ENCODE assay signal across 9 cellular contexts in the genomic region with DNA sequence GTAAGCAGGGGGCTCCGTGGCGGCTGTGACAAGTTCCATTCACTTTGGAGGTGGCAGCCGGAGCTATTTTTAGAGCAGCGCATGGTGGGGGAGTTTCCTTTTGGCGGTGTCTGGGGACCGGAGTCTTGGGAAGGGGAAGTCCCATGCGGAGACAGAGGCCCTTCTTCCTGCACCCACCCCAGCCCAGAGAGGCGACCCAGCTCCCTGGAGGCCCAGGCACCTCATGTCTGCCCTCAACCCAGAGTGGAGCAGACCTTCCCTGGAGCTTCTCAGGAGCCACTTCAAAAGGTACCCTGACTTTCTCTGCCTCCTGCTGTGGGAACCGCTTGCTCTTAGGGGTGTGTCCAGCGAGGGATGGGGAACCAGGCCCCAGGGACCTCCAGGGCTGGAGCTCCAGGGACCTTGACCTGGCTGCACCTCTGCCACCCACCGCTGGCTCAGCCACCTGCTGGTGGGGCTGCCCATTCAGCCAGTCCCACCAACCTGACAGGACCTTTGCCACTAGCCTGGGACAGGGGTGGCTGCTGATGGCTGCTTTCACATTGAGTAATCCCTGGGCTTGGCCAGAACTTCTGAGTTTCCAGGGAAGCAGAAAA. TPM values are rescaled to one million over a fixed set of nuclear protein-coding genes. Genes with fewer than 3 reads are reported as not detected.
A peak's percentile ranks its signal among the peaks of the same experiment; 100 is the strongest.
DNase-seq lines count a peak whose midpoint lies in the region; ATAC-seq and TF ChIP-seq lines count a peak whose summit lies in the region.
"Had no signal": no experiment of that assay in that cellular context is flagged by ENCODE, and none has a peak within 500 bp of the region (broad histone marks: within the 10 kb centered on the region; RNA-seq: fewer than 3 reads in every experiment).

No MANE protein-coding gene starts in this region.

- peak overlapping the region; percentile 36 for H3K27ac Mint-ChIP-seq in activated CD4-positive, alpha-beta T cell treated with anti-CD3 and anti-CD28 coated beads, Interleukin-2, amount 10 ng/mL, durations not matched to agents 7 days and 5 days
- H3K27ac Mint-ChIP-seq: T-helper 1 cell treated with Interleukin-12 subunit alpha and Interleukin-12 subunit beta and Interleukin-4 antibody, amounts not matched to agents 30 μg/mL and 1 μg/mL, for 36 hours had no signal

- no peaks in the 10 kb centered on the region for H3F3A ChIP-seq in PC-3 (ENCODE audit: low read length, unreplicated experiment)

- H2AFZ ChIP-seq in PC-3 (ENCODE audit: low read length): no peak overlapping the region

- H3K9me3 ChIP-seq in PC-3 (ENCODE audit: low read length): no peaks in the 10 kb centered on the region
- no peaks in the 10 kb centered on the region for H3K9me3 ChIP-seq in MG63

- ATAC-seq in GM19023 (IDR thresholded peaks at IDR 0.05; ENCODE audit: unreplicated experiment) (peak; percentile 48), HG03097 (IDR thresholded peaks at IDR 0.05; ENCODE audit: low FRiP score, unreplicated experiment) (peak; percentile 36), PC-3 (no peak)
- ATAC-seq in stimulated activated naive CD8-positive, alpha-beta T cell treated with anti-CD3 and anti-CD28 coated beads, Interleukin-15, Interleukin-2, amounts not matched to agents 100 U/mL and 50 U/mL, for 24 hours: peak; percentile 92

- no peaks in the 10 kb centered on the region for H3K36me3 Mint-ChIP-seq in activated CD4-positive, alpha-beta T cell treated with anti-CD3 and anti-CD28 coated beads, Interleukin-2, amount 10 ng/mL, durations not matched to agents 7 days and 5 days (ENCODE audit: low read depth)

- H3K27ac ChIP-seq in layer of hippocampus (ENCODE audit: low read depth, low read length) (peak overlapping the region; percentile 42), PC-3 (ENCODE audit: low read length) (no peak overlapping the region)

- H3K4me1 ChIP-seq in PC-3 (ENCODE audit: insufficient read depth, low read length): peaks cover 22% of the 10 kb centered on the region

- peaks cover 51% of the 10 kb centered on the region for H3K4me1 Mint-ChIP-seq in activated CD4-positive, alpha-beta T cell treated with anti-CD3 and anti-CD28 coated beads, Interleukin-2, amount 10 ng/mL, durations not matched to agents 7 days and 5 days

- H3K4me3 Mint-ChIP-seq in activated CD4-positive, alpha-beta T cell treated with anti-CD3 and anti-CD28 coated beads, Interleukin-2, amount 10 ng/mL, durations not matched to agents 7 days and 5 days: no peak overlapping the region
- H3K4me3 Mint-ChIP-seq: T-helper 1 cell treated with Interleukin-12 subunit alpha and Interleukin-12 subunit beta and Interleukin-4 antibody, amounts not matched to agents 30 μg/mL and 1 μg/mL, for 36 hours had no signal

- CTCF ChIA-PET in activated CD4-positive, alpha-beta T cell treated with anti-CD3 and anti-CD28 coated beads, Interleukin-2, amount 10 ng/mL, durations not matched to agents 7 days and 5 days (lab: Charles Lee): interaction anchor here (0.6 to 1.5 kb wide), 4 partner anchors 11 to 82 kb away, joined by 3 read pairs; no protein-coding TSS in a partner anchor
- CTCF ChIA-PET in PC-3 (lab: Charles Lee): no interaction called here

- H3K9me3 Mint-ChIP-seq in activated CD4-positive, alpha-beta T cell treated with anti-CD3 and anti-CD28 coated beads, Interleukin-2, amount 10 ng/mL, durations not matched to agents 7 days and 5 days: no peaks in the 10 kb centered on the region
- H3K9me3 Mint-ChIP-seq: T-helper 1 cell treated with Interleukin-12 subunit alpha and Interleukin-12 subunit beta and Interleukin-4 antibody, amounts not matched to agents 30 μg/mL and 1 μg/mL, for 36 hours had no signal

- H3K27me3 ChIP-seq in layer of hippocampus (ENCODE audit: control insufficient read depth, insufficient read depth, low read length) (no peaks in the 10 kb centered on the region), PC-3 (ENCODE audit: low read length) (no peaks in the 10 kb centered on the region), MG63 (no peaks in the 10 kb centered on the region)

- H3K36me3 ChIP-seq in PC-3 (ENCODE audit: low read depth, low read length) (no peaks in the 10 kb centered on the region), MG63 (peaks cover 55% of the 10 kb centered on the region)

- no TSS peak for BruUV-seq in PC-3 (replicated peaks; lab: Mats Ljungman, UMichigan)

- DNase-seq in activated CD4-positive, alpha-beta T cell treated with anti-CD3 and anti-CD28 coated beads, Interleukin-2, amount 10 ng/mL, durations not matched to agents 7 days and 5 days: peak; percentile 33
- peak; percentile 82 for DNase-seq in stimulated activated naive CD8-positive, alpha-beta T cell treated with anti-CD3 and anti-CD28 coated beads, Interleukin-15, Interleukin-2, amounts not matched to agents 100 U/mL and 50 U/mL, for 24 hours
- no peak for DNase-seq in NK-92 treated with Interleukin-12 subunit alpha and Interleukin-12 subunit beta, amount 100 ng/mL, for 24 hours (lab: John Stamatoyannopoulos, UW)
- DNase-seq in PC-3: no peak
- no peak for DNase-seq in MG63

- H3K4me2 ChIP-seq in PC-3 (ENCODE audit: low read length): no peak overlapping the region

- no peak overlapping the region for H3K4me3 ChIP-seq in PC-3 (ENCODE audit: low read length)
- no peak overlapping the region for H3K4me3 ChIP-seq in MG63

- H3K27me3 Mint-ChIP-seq in activated CD4-positive, alpha-beta T cell treated with anti-CD3 and anti-CD28 coated beads, Interleukin-2, amount 10 ng/mL, durations not matched to agents 7 days and 5 days: no peaks in the 10 kb centered on the region

- H3K79me2 ChIP-seq in PC-3 (ENCODE audit: low read length): peaks cover 46% of the 10 kb centered on the region

- H4K20me1 ChIP-seq in PC-3 (ENCODE audit: low read length): no peaks in the 10 kb centered on the region

- POLR2A ChIA-PET in activated CD4-positive, alpha-beta T cell treated with anti-CD3 and anti-CD28 coated beads, Interleukin-2, amount 10 ng/mL, durations not matched to agents 7 days and 5 days (lab: Charles Lee): no interaction called here
- POLR2A ChIA-PET in PC-3 (lab: Charles Lee; ENCODE audit: unreplicated experiment): no interaction called here

- intact Hi-C loops in PC-3 (cut with micrococcal nuclease): no loop called here

- no peak for TF ChIP-seq CTCF in PC-3 (conservative IDR thresholded peaks at IDR 0.05; ENCODE audit: low read depth, low read length)

- H3K9me2 ChIP-seq in PC-3 (replicated peaks; ENCODE audit: low read length): no peaks in the 10 kb centered on the region

- no peak overlapping the region for H3K9ac ChIP-seq in PC-3 (ENCODE audit: low read length)

RNA-seq across cellular contexts. Expression of a gene that starts 34.1 kb away (rescaled TPM):
- total RNA-seq in activated CD4-positive, alpha-beta T cell treated with anti-CD3 and anti-CD28 coated beads, Interleukin-2, amount 10 ng/mL, durations not matched to agents 7 days and 5 days: 1 to 10 TPM; 7.0 to 8.0 TPM
- total RNA-seq in PC-3 (2014; rRNA removed): 21.1 and 22.1 TPM in 2 replicates
- 25.0 and 33.1 TPM in 2 replicates for total RNA-seq in MG63 (2014; rRNA removed; shearing (Covaris generic); ENCODE audit: low replicate concordance)

Comparison
In these comparisons a context has a peak if more than half of its experiments do, and no peak if none do; other contexts are left out.
1. DNase-seq: peak in activated CD4-positive, alpha-beta T cell treated with anti-CD3 and anti-CD28 coated beads, Interleukin-2, amount 10 ng/mL, durations not matched to agents 7 days and 5 days (single experiment) and stimulated activated naive CD8-positive, alpha-beta T cell treated with anti-CD3 and anti-CD28 coated beads, Interleukin-15, Interleukin-2, amounts not matched to agents 100 U/mL and 50 U/mL, for 24 hours (single experiment); none in NK-92 treated with Interleukin-12 subunit alpha and Interleukin-12 subunit beta, amount 100 ng/mL, for 24 hours (single experiment), PC-3 (single experiment) and MG63 (single experiment).